ENCODE assay signal across 21 cellular contexts in genomic region chr11:40188848-40189247, GRCh38.
A peak's percentile ranks its signal among the peaks of the same experiment; 100 is the strongest.
DNase-seq lines count a peak whose midpoint lies in the region; ATAC-seq lines count a peak whose summit lies in the region.
"Had no signal": no experiment of that assay in that cellular context is flagged by ENCODE, and none has a peak within 500 bp of the region (broad histone marks: within the 10 kb centered on the region; RNA-seq: fewer than 3 reads in every experiment).

No MANE protein-coding gene starts in this region.

- DNase-seq in SIG-M5 treated with dmso at 0.1 percent for 504 hours (lab: John Stamatoyannopoulos, UW; ENCODE audit: unreplicated experiment) (peak; percentile 1), SIG-M5 (lab: John Stamatoyannopoulos, UW) (no peak), NCI-H510A (lab: John Stamatoyannopoulos, UW) (peak; percentile 31), cerebellum (ENCODE audit: low spot score) (peak; percentile 24), SJCRH30 (no peak)
- no peak for DNase-seq in stimulated activated CD4-positive, alpha-beta T cell treated with anti-CD3 and anti-CD28 coated beads, Interleukin-2, amount 100 ng/mL, for 48 hours
- DNase-seq: 8988T; activated CD4-positive, CD25-positive, alpha-beta regulatory T cell treated with anti-CD3 and anti-CD28 coated beads, Interleukin-2, amount 50 U/mL, for 72 hours; activated CD8-positive, alpha-beta memory T cell treated with anti-CD3 and anti-CD28 coated beads for 24 hours; activated T-cell treated with anti-CD3 and anti-CD28 coated beads, Interleukin-2, amount 50 U/mL, for 48 hours; Calu3; foreskin melanocyte; GDM1; kidney glomerular epithelial cell; natural killer cell; NCI-H2107; NK-92 treated with Interleukin-12 subunit alpha and Interleukin-12 subunit beta, amount 100 ng/mL, for 24 hours had no signal

- H3K36me3 ChIP-seq in SJCRH30, result no peaks in the 10 kb centered on the region
- H3K36me3 ChIP-seq: upper lobe of left lung had no signal

- H3K27ac ChIP-seq in SJCRH30, result no peak overlapping the region
- H3K27ac ChIP-seq: epithelial cell of prostate, upper lobe of left lung had no signal

- H3K9me3 ChIP-seq in SJCRH30 (replicated peaks), result no peaks in the 10 kb centered on the region
- H3K9me3 ChIP-seq: upper lobe of left lung had no signal

- no peak overlapping the region for H3K4me3 ChIP-seq in SJCRH30
- H3K4me3 ChIP-seq: upper lobe of left lung had no signal

- 0 out of 2 replicates have a peak, but pooled peaks cover 5% of the 10 kb centered on the region for H3K27me3 ChIP-seq in SJCRH30
- H3K27me3 ChIP-seq: upper lobe of left lung had no signal

- ATAC-seq in GM18520 (IDR thresholded peaks at IDR 0.05; ENCODE audit: unreplicated experiment) (no peak), HG02885 (IDR thresholded peaks at IDR 0.05; ENCODE audit: poor library complexity, unreplicated experiment) (no peak)
- ATAC-seq: natural killer cell had no signal

- no peaks in the 10 kb centered on the region for H3K4me1 ChIP-seq in SJCRH30
- H3K4me1 ChIP-seq: upper lobe of left lung had no signal

Comparison
In these comparisons a context has a peak if more than half of its experiments do, and no peak if none do; other contexts are left out.
1. DNase-seq: peak in SIG-M5 treated with dmso at 0.1 percent for 504 hours (single experiment), NCI-H510A (single experiment) and cerebellum (single experiment); none in SIG-M5 (single experiment), SJCRH30 (0 of 2) and stimulated activated CD4-positive, alpha-beta T cell treated with anti-CD3 and anti-CD28 coated beads, Interleukin-2, amount 100 ng/mL, for 48 hours (0 of 2).